ENCODE assay signal across 8 cellular contexts in the genomic region with DNA sequence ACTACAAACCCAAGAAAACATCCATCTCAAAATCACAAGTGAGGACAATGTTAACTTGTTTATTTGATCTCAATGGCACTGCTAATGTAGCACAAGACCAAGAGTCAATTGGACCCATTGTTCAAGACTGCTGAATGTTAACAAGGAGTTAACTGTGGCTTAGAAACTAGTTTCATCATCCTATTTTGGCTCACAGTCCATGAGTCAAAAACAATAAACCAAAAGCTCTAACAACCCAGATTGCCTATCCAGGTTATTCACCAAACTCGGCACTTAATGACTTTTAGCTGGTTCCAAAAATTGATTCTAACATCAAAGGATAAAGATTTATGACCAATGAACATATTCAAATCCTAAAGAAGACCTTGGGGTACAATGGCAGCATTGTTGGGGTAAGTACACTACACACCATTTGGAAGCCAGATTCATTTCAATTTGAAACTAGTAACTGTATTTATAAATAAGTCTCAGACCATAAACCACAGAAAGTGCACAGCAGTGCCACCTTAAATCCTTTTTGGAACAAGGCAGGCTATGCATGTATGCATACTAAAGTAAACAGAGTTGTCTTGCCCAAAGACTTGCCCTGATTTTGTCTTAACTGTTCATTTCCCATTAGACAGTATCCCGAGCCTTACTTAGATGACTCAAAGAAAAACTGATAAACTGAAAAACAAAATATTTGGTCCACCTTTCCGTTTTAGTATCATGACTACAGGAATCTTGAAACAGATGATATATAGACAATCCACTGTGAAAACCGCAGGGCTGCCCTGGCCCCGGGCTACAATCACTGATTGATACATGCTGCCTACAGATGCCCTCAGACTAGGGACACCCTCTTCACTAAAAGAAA.
DNase-seq lines count a peak whose midpoint lies in the region; ATAC-seq and TF ChIP-seq lines count a peak whose summit lies in the region.

No MANE protein-coding gene starts in this region.

- H3K4me1 ChIP-seq in left lung = no peaks in the 10 kb centered on the region

- ATAC-seq in HG02763 (IDR thresholded peaks at IDR 0.05; ENCODE audit: unreplicated experiment) = peak; percentile 62
- ATAC-seq in left lung = no peak

- no peaks in the 10 kb centered on the region for H3K27me3 ChIP-seq in left lung

- H3K4me3 ChIP-seq in left lung = no peak overlapping the region

- intact Hi-C loops in CD14-positive monocyte (cut with micrococcal nuclease) = no loop called here
- intact Hi-C loops in left lung (cut with DNase I) = no loop called here

- H3K36me3 Mint-ChIP-seq in CD14-positive monocyte = peaks cover 0 to 10% of the 10 kb centered on the region in 2 donors

- H3K27ac Mint-ChIP-seq in CD14-positive monocyte = no peak overlapping the region

- no peak overlapping the region for H3K27ac ChIP-seq in left lung

- no peaks in the 10 kb centered on the region for H3K27me3 Mint-ChIP-seq in CD14-positive monocyte (ENCODE audit: low read depth in 3 of 3)

- TF ChIP-seq CTCF in CD14-positive monocyte (IDR thresholded peaks at IDR 0.05) = no peak
- TF ChIP-seq CTCF in left lung (IDR thresholded peaks at IDR 0.05) = no peak

- H3K36me3 ChIP-seq in left lung = no peaks in the 10 kb centered on the region

- H3K4me3 Mint-ChIP-seq in CD14-positive monocyte = no peak overlapping the region

- peaks cover 3% of the 10 kb centered on the region for H3K4me1 Mint-ChIP-seq in CD14-positive monocyte

- DNase-seq in DMS 273 (lab: John Stamatoyannopoulos, UW; ENCODE audit: unreplicated experiment) = peak; percentile 37
- no peak for DNase-seq in DMS 273 treated with DMSO at 0.1 percent for 48 hours (lab: John Stamatoyannopoulos, UW)
- peak; percentile 72 for DNase-seq in RPMI8226
- DNase-seq in hepatic stellate cell (ENCODE audit: low spot score) = peak; percentile 21
- no peak for DNase-seq in SKM-1 treated with dmso at 0.1 percent for 144 hours (lab: John Stamatoyannopoulos, UW; ENCODE audit: unreplicated experiment)
- no peak for DNase-seq in CD14-positive monocyte (ENCODE audit: low spot score)
- DNase-seq in left lung = no peak

- no peaks in the 10 kb centered on the region for H3K9me3 ChIP-seq in left lung

- peaks cover 0 to 5% (median 3%) of the 10 kb centered on the region in 7 donors for H3K9me3 Mint-ChIP-seq in CD14-positive monocyte

Comparison
In these comparisons a context has a peak if more than half of its experiments do, and no peak if none do; other contexts are left out.
1. DNase-seq: peak in DMS 273 (single experiment), RPMI8226 (single experiment) and hepatic stellate cell (single experiment); none in DMS 273 treated with DMSO at 0.1 percent for 48 hours (single experiment), SKM-1 treated with dmso at 0.1 percent for 144 hours (single experiment), CD14-positive monocyte (single experiment) and left lung (0 of 2).